Comparison of ENCODE assay signal across 25 cellular contexts in genomic region chr9:126450537-126451205, GRCh38.
DNase-seq lines count a peak whose midpoint lies in the region; ATAC-seq and TF ChIP-seq lines count a peak whose summit lies in the region.
"Had no signal": no experiment of that assay in that cellular context is flagged by ENCODE, and none has a peak within 500 bp of the region (broad histone marks: within the 10 kb centered on the region; RNA-seq: fewer than 3 reads in every experiment).

No MANE protein-coding gene starts in this region.

- H3K4me3 Mint-ChIP-seq in brain = peak overlapping the region in 1 of 5 experiments; percentile 60
- H3K4me3 Mint-ChIP-seq: activated naive CD4-positive, alpha-beta T cell treated with anti-CD3 and anti-CD28 coated beads for 36 hours; CD4-positive, alpha-beta T cell; GM23338 had no signal

- H2BK5ac ChIP-seq in mesenchymal stem cell (ENCODE audit: low read depth, low read length, poor library complexity, severe bottlenecking) = no peak overlapping the region

- TF ChIP-seq CTCF in brain (conservative IDR thresholded peaks at IDR 0.05) (no peak), GM13977 (IDR thresholded peaks at IDR 0.05; ENCODE audit: extremely low read depth, insufficient read depth, missing control alignments) (no peak)

- H3K9me3 Mint-ChIP-seq in brain = peaks cover 0 to 5% (median 0%) of the 10 kb centered on the region in 5 experiments
- H3K9me3 Mint-ChIP-seq: activated naive CD4-positive, alpha-beta T cell treated with anti-CD3 and anti-CD28 coated beads for 36 hours; CD4-positive, alpha-beta T cell; GM23338 had no signal

- peaks cover 67% of the 10 kb centered on the region for H3K4me1 Mint-ChIP-seq in brain

- peak overlapping the region in 4 of 5 experiments; percentile 31 to 97 (median 65) for H3K27ac Mint-ChIP-seq in brain
- H3K27ac Mint-ChIP-seq: activated naive CD4-positive, alpha-beta T cell treated with anti-CD3 and anti-CD28 coated beads for 36 hours; CD4-positive, alpha-beta T cell; GM23338 had no signal

- peaks cover 2% of the 10 kb centered on the region for H3K4me1 ChIP-seq in mesenchymal stem cell (ENCODE audit: control insufficient read depth, insufficient read depth, low read depth, low read length)

- H3K27ac ChIP-seq in mesenchymal stem cell (ENCODE audit: low read length, poor library complexity, severe bottlenecking) = no peak overlapping the region
- H3K27ac ChIP-seq: 22Rv1, cardiac muscle cell had no signal

- H2BK12ac ChIP-seq in mesenchymal stem cell (ENCODE audit: low read length in 2 of 2) = no peak overlapping the region

- no peaks in the 10 kb centered on the region for H3K27me3 ChIP-seq in mesenchymal stem cell (ENCODE audit: control insufficient read depth in 1 of 2, insufficient read depth in 1 of 2, low read length in 2 of 2)
- H3K27me3 ChIP-seq: cardiac muscle cell had no signal

- no peak overlapping the region for H2AFZ ChIP-seq in mesenchymal stem cell (ENCODE audit: low read depth, low read length)
- H2AFZ ChIP-seq: GM23338 had no signal

- H3K14ac ChIP-seq in mesenchymal stem cell (ENCODE audit: low read length in 2 of 2) = no peak overlapping the region

- peaks cover 12% of the 10 kb centered on the region for H3K27me3 Mint-ChIP-seq in brain
- H3K27me3 Mint-ChIP-seq: CD4-positive, alpha-beta T cell had no signal

- H4K8ac ChIP-seq in mesenchymal stem cell (ENCODE audit: low read length) = no peak overlapping the region

- H3K4me3 ChIP-seq in mesenchymal stem cell (ENCODE audit: insufficient read depth in 1 of 2, low read depth in 1 of 2, low read length in 2 of 2) = no peak overlapping the region
- H3K4me3 ChIP-seq: cardiac muscle cell, GM23338 had no signal

- no peak for ATAC-seq in left lobe of liver
- ATAC-seq: GM23338 had no signal

- H3K18ac ChIP-seq in mesenchymal stem cell (ENCODE audit: low read depth in 1 of 2, low read length in 2 of 2) = no peak overlapping the region

- DNase-seq in NCI-H1092 treated with DMSO at 0.1 percent for 48 hours (lab: John Stamatoyannopoulos, UW) = peak; percentile 1
- DNase-seq in NCI-H1092 (lab: John Stamatoyannopoulos, UW) = no peak
- peak; percentile 75 for DNase-seq in NCI-H1105 treated with DMSO at 0.1 percent for 48 hours (lab: John Stamatoyannopoulos, UW)
- DNase-seq in left lobe of liver (ENCODE audit: low spot score) = peak; percentile 32
- no peak for DNase-seq in mesenchymal stem cell
- DNase-seq in GM13977 (ENCODE audit: low spot score) = no peak
- DNase-seq in kidney glomerular epithelial cell (lab: John Stamatoyannopoulos, UW) = no peak
- DNase-seq: activated CD4-positive, alpha-beta T cell treated with anti-CD3 and anti-CD28 coated beads for 48 hours; activated naive CD4-positive, alpha-beta T cell treated with anti-CD3 and anti-CD28 coated beads for 36 hours; amniotic stem cell; CD4-positive, alpha-beta T cell; dermis blood vessel endothelial cell; DMS 273 treated with DMSO at 0.1 percent for 48 hours; mammary epithelial cell; MM.1S; NCI-H1694 treated with DMSO at 0.1 percent for 48 hours; NCI-H82; nucleus accumbens; SK-N-SH; stimulated activated CD4-positive, alpha-beta T cell treated with anti-CD3 and anti-CD28 coated beads, Interleukin-1b, Interleukin-23, amount 100 ng/mL, for 48 hours; T-helper 2 cell had no signal

- no peak overlapping the region for H3K4ac ChIP-seq in mesenchymal stem cell (ENCODE audit: low read depth in 1 of 2, low read length in 2 of 2)

- H3K9me3 ChIP-seq in mesenchymal stem cell (ENCODE audit: control insufficient read depth, low read length) = no peaks in the 10 kb centered on the region
- H3K9me3 ChIP-seq: SK-N-SH had no signal

- 90% methylated on average over 6 of the region's 7 CpGs for WGBS in mesenchymal stem cell

- H3K23ac ChIP-seq in mesenchymal stem cell (ENCODE audit: low read length in 2 of 2) = no peak overlapping the region

- in situ Hi-C loops in GM13977 (cut with MboI; ENCODE audit: low pct_unique_long_range_greater_than_20kb, low sequenced_read_pairs, unreplicated experiment) = no loop called here

- no peak overlapping the region for H2AK5ac ChIP-seq in mesenchymal stem cell (ENCODE audit: low read length, severe bottlenecking)

- peaks cover 36% of the 10 kb centered on the region for H3K36me3 Mint-ChIP-seq in brain

- H3K9ac ChIP-seq in mesenchymal stem cell (ENCODE audit: low read length) = no peak overlapping the region
- H3K9ac ChIP-seq: SK-N-SH had no signal

- no peak overlapping the region for H4K91ac ChIP-seq in mesenchymal stem cell (ENCODE audit: low read length)

- no peak overlapping the region for H2BK120ac ChIP-seq in mesenchymal stem cell (ENCODE audit: low read depth, low read length)

- no peak overlapping the region for H3K4me2 ChIP-seq in mesenchymal stem cell (ENCODE audit: low read length, poor library complexity, severe bottlenecking)
- H3K4me2 ChIP-seq: GM23338, SK-N-SH had no signal

- H3K79me1 ChIP-seq in mesenchymal stem cell (replicated peaks; ENCODE audit: low read length, poor library complexity, severe bottlenecking) = no peaks in the 10 kb centered on the region

- no peak overlapping the region for H2BK15ac ChIP-seq in mesenchymal stem cell (ENCODE audit: low read depth, poor library complexity, severe bottlenecking)

- H3K36me3 ChIP-seq in mesenchymal stem cell (ENCODE audit: control insufficient read depth in 1 of 2, insufficient read depth in 2 of 2, low read depth in 1 of 2, low read length in 2 of 2) = peaks cover 4 to 6% of the 10 kb centered on the region in 2 experiments
- H3K36me3 ChIP-seq: cardiac muscle cell had no signal

Comparison
In these comparisons a context has a peak if more than half of its experiments do, and no peak if none do; other contexts are left out.
1. DNase-seq: peak in NCI-H1092 treated with DMSO at 0.1 percent for 48 hours (single experiment), NCI-H1105 treated with DMSO at 0.1 percent for 48 hours (single experiment) and left lobe of liver (single experiment); none in NCI-H1092 (single experiment), mesenchymal stem cell (single experiment), GM13977 (single experiment) and kidney glomerular epithelial cell (single experiment).